Comparison of ENCODE assay signal across 2 cellular contexts in the genomic region with DNA sequence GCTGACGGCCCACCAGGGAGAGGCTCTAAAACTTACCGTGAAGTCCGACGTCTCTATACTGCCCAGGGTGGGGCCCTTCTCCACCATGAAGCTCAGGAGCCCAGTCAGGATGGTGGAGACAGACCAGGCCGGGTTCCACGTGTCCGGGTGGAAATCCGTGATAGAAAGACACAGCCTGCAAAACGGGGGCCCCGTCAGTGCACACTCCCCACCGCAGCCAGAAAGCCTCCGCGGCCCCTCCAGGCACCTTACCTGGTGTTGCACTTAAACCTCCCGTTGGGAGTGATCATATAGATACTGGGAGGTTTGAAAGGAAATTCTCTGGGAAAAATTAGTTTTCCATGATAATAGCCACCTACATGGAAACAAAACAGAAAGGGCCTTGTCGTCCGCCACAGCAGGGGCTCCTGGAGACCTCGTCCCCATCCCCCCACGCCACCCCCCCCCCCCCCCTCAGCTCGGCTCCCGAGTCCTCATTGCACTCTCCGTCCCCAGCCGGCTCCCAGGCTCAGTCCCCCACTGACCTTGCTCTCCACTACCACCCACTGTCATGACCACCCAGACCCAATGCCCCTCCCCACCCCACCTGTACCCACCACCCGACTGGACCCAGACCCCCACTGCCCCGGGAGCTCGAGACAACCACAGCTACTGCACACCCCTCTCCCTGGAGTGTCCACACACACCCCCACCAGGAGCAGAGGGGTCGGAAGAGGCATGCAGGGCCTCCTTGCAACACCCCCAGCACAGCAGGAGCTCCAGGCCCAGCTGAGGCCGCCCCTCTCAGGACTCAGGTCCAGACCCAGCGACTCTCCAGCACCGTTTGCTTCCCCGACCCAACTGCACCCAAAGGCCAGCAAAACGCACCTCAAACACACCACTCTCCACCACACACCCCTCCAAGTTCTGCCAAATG.
TF ChIP-seq lines count a peak whose summit lies in the region.

No MANE protein-coding gene starts in this region.

TF ChIP-seq in IMR-90, 13 proteins besides CTCF, POLR2A, EP300 and RAD21:
- no peak for TF ChIP-seq SMC3 (IDR thresholded peaks at IDR 0.05; ENCODE audit: low read depth, low read length)
- TF ChIP-seq RCOR1 (IDR thresholded peaks at IDR 0.05; ENCODE audit: insufficient replicate concordance, low read length), result no peak
- no peak for TF ChIP-seq BHLHE40 (IDR thresholded peaks at IDR 0.05; ENCODE audit: low read depth, low read length)
- TF ChIP-seq MAZ (IDR thresholded peaks at IDR 0.05; ENCODE audit: borderline replicate concordance, low read depth, low read length), result no peak
- TF ChIP-seq, protein P1, sequence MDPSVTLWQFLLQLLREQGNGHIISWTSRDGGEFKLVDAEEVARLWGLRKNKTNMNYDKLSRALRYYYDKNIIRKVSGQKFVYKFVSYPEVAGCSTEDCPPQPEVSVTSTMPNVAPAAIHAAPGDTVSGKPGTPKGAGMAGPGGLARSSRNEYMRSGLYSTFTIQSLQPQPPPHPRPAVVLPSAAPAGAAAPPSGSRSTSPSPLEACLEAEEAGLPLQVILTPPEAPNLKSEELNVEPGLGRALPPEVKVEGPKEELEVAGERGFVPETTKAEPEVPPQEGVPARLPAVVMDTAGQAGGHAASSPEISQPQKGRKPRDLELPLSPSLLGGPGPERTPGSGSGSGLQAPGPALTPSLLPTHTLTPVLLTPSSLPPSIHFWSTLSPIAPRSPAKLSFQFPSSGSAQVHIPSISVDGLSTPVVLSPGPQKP (IDR thresholded peaks at IDR 0.05; ENCODE audit: borderline replicate concordance, low read depth, low read length), result no peak
- no peak for TF ChIP-seq NFE2L2 (IDR thresholded peaks at IDR 0.05; ENCODE audit: low read depth, low read length)
- no peak for TF ChIP-seq CEBPB (IDR thresholded peaks at IDR 0.05; ENCODE audit: low read depth, low read length)
- no peak for TF ChIP-seq RFX5 (IDR thresholded peaks at IDR 0.05; ENCODE audit: low read depth, low read length)
- no peak for TF ChIP-seq CHD1 (IDR thresholded peaks at IDR 0.05; ENCODE audit: low read depth, low read length)
- TF ChIP-seq MXI1 (IDR thresholded peaks at IDR 0.05; ENCODE audit: borderline replicate concordance, low read depth, low read length), result no peak
- TF ChIP-seq, protein P2, sequence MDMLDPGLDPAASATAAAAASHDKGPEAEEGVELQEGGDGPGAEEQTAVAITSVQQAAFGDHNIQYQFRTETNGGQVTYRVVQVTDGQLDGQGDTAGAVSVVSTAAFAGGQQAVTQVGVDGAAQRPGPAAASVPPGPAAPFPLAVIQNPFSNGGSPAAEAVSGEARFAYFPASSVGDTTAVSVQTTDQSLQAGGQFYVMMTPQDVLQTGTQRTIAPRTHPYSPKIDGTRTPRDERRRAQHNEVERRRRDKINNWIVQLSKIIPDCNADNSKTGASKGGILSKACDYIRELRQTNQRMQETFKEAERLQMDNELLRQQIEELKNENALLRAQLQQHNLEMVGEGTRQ (IDR thresholded peaks at IDR 0.05; ENCODE audit: low read depth, low read length), result no peak
- TF ChIP-seq FOS (IDR thresholded peaks at IDR 0.05; ENCODE audit: low read depth, low read length), result no peak
- no peak for TF ChIP-seq MAFK (IDR thresholded peaks at IDR 0.05; ENCODE audit: low read depth, low read length)

TF ChIP-seq in H1, 55 proteins besides CTCF, POLR2A, EP300 and RAD21:
- TF ChIP-seq RFX5 (IDR thresholded peaks at IDR 0.05; ENCODE audit: borderline replicate concordance, low read depth, low read length), result no peak
- no peak for TF ChIP-seq PHF8 (conservative IDR thresholded peaks at IDR 0.05; ENCODE audit: low read depth, low read length)
- no peak for TF ChIP-seq RNF2 (IDR thresholded peaks at IDR 0.05; ENCODE audit: borderline replicate concordance, low read depth, low read length, missing control alignments, poor library complexity, severe bottlenecking)
- no peak for TF ChIP-seq TAF7 (optimal IDR thresholded peaks at IDR 0.05; ENCODE audit: borderline replicate concordance, low read depth, low read length)
- no peak for TF ChIP-seq CTBP2 (IDR thresholded peaks at IDR 0.05; ENCODE audit: borderline replicate concordance, insufficient read depth, insufficient read length, low read length)
- no peak for TF ChIP-seq SIRT6 (IDR thresholded peaks at IDR 0.05; ENCODE audit: low read length)
- TF ChIP-seq CREB1 (IDR thresholded peaks at IDR 0.05), result no peak
- TF ChIP-seq, protein P3, sequence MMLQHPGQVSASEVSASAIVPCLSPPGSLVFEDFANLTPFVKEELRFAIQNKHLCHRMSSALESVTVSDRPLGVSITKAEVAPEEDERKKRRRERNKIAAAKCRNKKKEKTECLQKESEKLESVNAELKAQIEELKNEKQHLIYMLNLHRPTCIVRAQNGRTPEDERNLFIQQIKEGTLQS (IDR thresholded peaks at IDR 0.05; ENCODE audit: insufficient read depth, low read depth, low read length), result no peak
- no peak for TF ChIP-seq MAFK (IDR thresholded peaks at IDR 0.05; ENCODE audit: low read depth, low read length)
- TF ChIP-seq YY1 (IDR thresholded peaks at IDR 0.05; ENCODE audit: low read depth, low read length), result no peak
- no peak for TF ChIP-seq ZNF274 (IDR thresholded peaks at IDR 0.05; ENCODE audit: borderline replicate concordance, extremely low read depth, low read length)
- TF ChIP-seq, protein P4, sequence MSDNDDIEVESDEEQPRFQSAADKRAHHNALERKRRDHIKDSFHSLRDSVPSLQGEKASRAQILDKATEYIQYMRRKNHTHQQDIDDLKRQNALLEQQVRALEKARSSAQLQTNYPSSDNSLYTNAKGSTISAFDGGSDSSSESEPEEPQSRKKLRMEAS (IDR thresholded peaks at IDR 0.05), result no peak
- TF ChIP-seq CBX8 (IDR thresholded peaks at IDR 0.05; ENCODE audit: borderline replicate concordance, low read depth, low read length), result no peak
- TF ChIP-seq TCF12 (IDR thresholded peaks at IDR 0.05; ENCODE audit: low read depth, low read length), result no peak
- no peak for TF ChIP-seq NANOG (IDR thresholded peaks at IDR 0.05; ENCODE audit: insufficient read depth, low read depth, low read length, poor library complexity, severe bottlenecking)
- TF ChIP-seq NRF1 (IDR thresholded peaks at IDR 0.05; ENCODE audit: low read depth, low read length), result no peak
